ENCODE assay signal across 21 cellular contexts in the genomic region with DNA sequence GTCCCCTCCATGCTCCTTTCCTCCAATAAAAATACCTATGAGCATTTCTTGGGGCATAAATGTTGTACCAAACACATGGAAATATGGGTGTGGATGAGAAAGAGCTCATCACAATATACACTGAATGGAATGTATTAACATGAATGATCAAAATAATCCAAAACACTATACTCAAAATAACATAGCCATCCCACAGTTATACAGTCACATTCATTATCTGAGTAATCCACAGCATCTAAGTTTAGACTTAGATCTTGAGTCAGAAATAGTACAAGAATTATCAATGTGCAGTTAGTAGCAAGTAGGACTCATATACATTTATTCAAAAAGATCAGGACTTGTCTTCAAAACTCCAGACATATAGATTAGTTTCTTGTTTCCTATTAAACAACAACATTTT.
DNase-seq lines count a peak whose midpoint lies in the region; ATAC-seq and TF ChIP-seq lines count a peak whose summit lies in the region.
"Had no signal": no experiment of that assay in that cellular context is flagged by ENCODE, and none has a peak within 500 bp of the region (broad histone marks: within the 10 kb centered on the region; RNA-seq: fewer than 3 reads in every experiment).

No MANE protein-coding gene starts in this region.

- H3K79me2 ChIP-seq in ACC112 (ENCODE audit: control insufficient read depth, insufficient read depth, low read length, unreplicated experiment) = no peaks in the 10 kb centered on the region

- H3K9me3 ChIP-seq in RWPE2 (ENCODE audit: severe bottlenecking) = no peaks in the 10 kb centered on the region
- H3K9me3 ChIP-seq in thyroid gland = no peaks in the 10 kb centered on the region
- H3K9me3 ChIP-seq: BE2C, MG63 had no signal

- in situ Hi-C loops in brain microvascular endothelial cell (cut with HindIII; ENCODE audit: low pct_ligation_motif_present, low sequenced_read_pairs) = no loop called here

- H3K36me3 ChIP-seq in ACC112 (ENCODE audit: insufficient read depth, low read length) (no peaks in the 10 kb centered on the region; the same call in 1 of the 2 replicates), RWPE2 (ENCODE audit: low read depth) (no peaks in the 10 kb centered on the region), brain microvascular endothelial cell (replicated peaks) (no peaks in the 10 kb centered on the region), thyroid gland (no peaks in the 10 kb centered on the region)
- H3K36me3 ChIP-seq: BE2C, MG63 had no signal

- H3K4me3 ChIP-seq in ACC112 (ENCODE audit: low read depth, low read length) (no peak overlapping the region), RWPE2 (ENCODE audit: severe bottlenecking) (no peak overlapping the region), brain microvascular endothelial cell (ENCODE audit: low read depth, low read length) (no peak overlapping the region), thyroid gland (replicated peaks in 1 of 3) (no peak overlapping the region)
- H3K4me3 ChIP-seq: GM12878, MG63 had no signal

- DNase-seq in RWPE2 (ENCODE audit: low spot score) = no peak
- DNase-seq in brain microvascular endothelial cell = no peak
- no peak for DNase-seq in omental fat pad (ENCODE audit: low spot score)
- no peak for DNase-seq in occipital lobe (lab: John Stamatoyannopoulos, UW)
- no peak for DNase-seq in NCI-H510A treated with DMSO at 0.1 percent for 48 hours (lab: John Stamatoyannopoulos, UW)
- DNase-seq in thyroid gland = no peak
- no peak for DNase-seq in amygdala (lab: John Stamatoyannopoulos, UW)
- DNase-seq: 8988T; CD4-positive, CD25-positive, alpha-beta regulatory T cell; COR-L47; H7; Karpas-422; NCI-H1092; NCI-H146; NCI-H2029 treated with DMSO at 0.1 percent for 48 hours; NK-92 treated with Interleukin-12 subunit alpha and Interleukin-12 subunit beta, amount 100 ng/mL, for 24 hours; SHP77 had no signal

- TF ChIP-seq CTCF in RWPE2 (IDR thresholded peaks at IDR 0.05; ENCODE audit: poor library complexity, severe bottlenecking) (no peak), brain microvascular endothelial cell (IDR thresholded peaks at IDR 0.05; ENCODE audit: low read depth, low read length, missing control alignments) (no peak), omental fat pad (IDR thresholded peaks at IDR 0.05) (no peak), thyroid gland (IDR thresholded peaks at IDR 0.05) (no peak)

- H3K4me1 ChIP-seq in ACC112 (ENCODE audit: control insufficient read depth, insufficient read depth, low read length, unreplicated experiment) (peaks cover 81% of the 10 kb centered on the region), RWPE2 (ENCODE audit: insufficient read depth, poor library complexity, severe bottlenecking) (peaks cover 47% of the 10 kb centered on the region), thyroid gland (no peaks in the 10 kb centered on the region)
- H3K4me1 ChIP-seq: BE2C had no signal

- H3K27ac ChIP-seq in ACC112 (ENCODE audit: low read depth, low read length) (peak overlapping the region; percentile 94), RWPE2 (ENCODE audit: poor library complexity, severe bottlenecking) (peak overlapping the region; percentile 96), brain microvascular endothelial cell (peak overlapping the region; percentile 88), thyroid gland (no peak overlapping the region)

- H3K27me3 ChIP-seq in ACC112 (ENCODE audit: insufficient read depth, low read length) (no peaks in the 10 kb centered on the region), RWPE2 (ENCODE audit: insufficient read depth, poor library complexity, severe bottlenecking) (no peaks in the 10 kb centered on the region), brain microvascular endothelial cell (replicated peaks) (no peaks in the 10 kb centered on the region), thyroid gland (no peaks in the 10 kb centered on the region)
- H3K27me3 ChIP-seq: BE2C, MG63 had no signal

- ATAC-seq in RWPE2 (ENCODE audit: low read depth) (no peak), omental fat pad (ENCODE audit: low FRiP score) (peak; percentile 12)
- ATAC-seq: GM12878 had no signal

- no peak overlapping the region for H2AFZ ChIP-seq in ACC112 (ENCODE audit: low read length, unreplicated experiment)

- TF ChIP-seq POLR2A in thyroid gland (IDR thresholded peaks at IDR 0.05) = no peak

- intact Hi-C loops in thyroid gland (cut with DNase I) = no loop called here

Comparison
In these comparisons a context has a peak if more than half of its experiments do, and no peak if none do; other contexts are left out.
1. H3K27ac ChIP-seq: peak in ACC112 (single experiment), RWPE2 (single experiment) and brain microvascular endothelial cell (single experiment); none in thyroid gland (0 of 3).